ENCODE assay signal across 8 cellular contexts in genomic region chr19:55385236-55385748, GRCh38. TPM values are rescaled to one million over a fixed set of nuclear protein-coding genes. Genes with fewer than 3 reads are reported as not detected.
A peak's percentile ranks its signal among the peaks of the same experiment; 100 is the strongest.
DNase-seq lines count a peak whose midpoint lies in the region; ATAC-seq lines count a peak whose summit lies in the region.

No MANE protein-coding gene starts in this region.

- H3K27ac Mint-ChIP-seq in CD4-positive, alpha-beta memory T cell, result peak overlapping the region; percentile 98 to 100 (median 99)
- peak overlapping the region; percentile 96 for H3K27ac Mint-ChIP-seq in activated CD8-positive, alpha-beta memory T cell treated with anti-CD3 and anti-CD28 coated beads, Interleukin-2, amount 10 ng/mL, durations not matched to agents 7 days and 5 days

- peak overlapping the region; percentile 49 to 88 for H3K4me3 ChIP-seq in CD4-positive, alpha-beta memory T cell (ENCODE audit: low read length in 2 of 2)
- H3K4me3 ChIP-seq in endocrine pancreas (ENCODE audit: control insufficient read depth, insufficient read depth, low read length) (no peak overlapping the region), mesendoderm (ENCODE audit: low read length) (peak overlapping the region; percentile 73)

- peaks cover 62% of the 10 kb centered on the region for H3K4me1 ChIP-seq in CD4-positive, alpha-beta memory T cell (ENCODE audit: insufficient read depth, low read length)
- no peaks in the 10 kb centered on the region for H3K4me1 ChIP-seq in endocrine pancreas (ENCODE audit: control insufficient read depth, insufficient read depth, low read length)
- peaks cover 13% of the 10 kb centered on the region for H3K4me1 ChIP-seq in mesendoderm (ENCODE audit: control insufficient read depth, low read depth, low read length)

- no peak overlapping the region for H3K4ac ChIP-seq in mesendoderm (ENCODE audit: low read depth, low read length)

- H3K4me1 Mint-ChIP-seq in CD4-positive, alpha-beta memory T cell, result peaks cover 36 to 83% (median 60%) of the 10 kb centered on the region in 4 donors
- peaks cover 59% of the 10 kb centered on the region for H3K4me1 Mint-ChIP-seq in activated CD8-positive, alpha-beta memory T cell treated with anti-CD3 and anti-CD28 coated beads, Interleukin-2, amount 10 ng/mL, durations not matched to agents 7 days and 5 days

- H2BK120ac ChIP-seq in mesendoderm (ENCODE audit: low read depth, low read length), result no peak overlapping the region

- peaks cover 0 to 9% (median 0%) of the 10 kb centered on the region in 8 donors for H3K9me3 Mint-ChIP-seq in CD4-positive, alpha-beta memory T cell
- no peaks in the 10 kb centered on the region for H3K9me3 Mint-ChIP-seq in activated CD8-positive, alpha-beta memory T cell treated with anti-CD3 and anti-CD28 coated beads, Interleukin-2, amount 10 ng/mL, durations not matched to agents 7 days and 5 days (ENCODE audit: low read depth)

- peak overlapping the region; percentile 98 for H4K5ac ChIP-seq in mesendoderm (ENCODE audit: low read length)

- peak overlapping the region; percentile 46 for H3K18ac ChIP-seq in mesendoderm (ENCODE audit: low read length)

- H3K4me3 Mint-ChIP-seq in CD4-positive, alpha-beta memory T cell, result peak overlapping the region; percentile 99 to 100 (median 100)
- peak overlapping the region; percentile 96 for H3K4me3 Mint-ChIP-seq in activated CD8-positive, alpha-beta memory T cell treated with anti-CD3 and anti-CD28 coated beads, Interleukin-2, amount 10 ng/mL, durations not matched to agents 7 days and 5 days

- H3K79me2 ChIP-seq in mesendoderm (ENCODE audit: control insufficient read depth, insufficient read depth, low read length), result peaks cover 29% of the 10 kb centered on the region

- no peak overlapping the region for H2AK5ac ChIP-seq in mesendoderm (ENCODE audit: low read length)

- no peak overlapping the region for H4K8ac ChIP-seq in mesendoderm (ENCODE audit: low read depth, low read length)

- H3K27me3 Mint-ChIP-seq in CD4-positive, alpha-beta memory T cell, result no peaks in the 10 kb centered on the region
- H3K27me3 Mint-ChIP-seq in activated CD8-positive, alpha-beta memory T cell treated with anti-CD3 and anti-CD28 coated beads, Interleukin-2, amount 10 ng/mL, durations not matched to agents 7 days and 5 days, result no peaks in the 10 kb centered on the region

- H3K36me3 Mint-ChIP-seq in CD4-positive, alpha-beta memory T cell, result peaks cover 21 to 48% of the 10 kb centered on the region in 2 donors
- H3K36me3 Mint-ChIP-seq in activated CD8-positive, alpha-beta memory T cell treated with anti-CD3 and anti-CD28 coated beads, Interleukin-2, amount 10 ng/mL, durations not matched to agents 7 days and 5 days, result peaks cover 53% of the 10 kb centered on the region

- H3K4me2 ChIP-seq in mesendoderm (ENCODE audit: low read length), result peak overlapping the region; percentile 98

- no peaks in the 10 kb centered on the region for H3K9me3 ChIP-seq in CD4-positive, alpha-beta memory T cell (ENCODE audit: control insufficient read depth in 1 of 2, low read length in 2 of 2)
- no peaks in the 10 kb centered on the region for H3K9me3 ChIP-seq in endocrine pancreas (ENCODE audit: control insufficient read depth, low read length)

- no peaks in the 10 kb centered on the region for H3K27me3 ChIP-seq in CD4-positive, alpha-beta memory T cell (ENCODE audit: insufficient read depth, low read length)
- no peaks in the 10 kb centered on the region for H3K27me3 ChIP-seq in endocrine pancreas (ENCODE audit: control insufficient read depth, insufficient read depth, low read length)
- no peaks in the 10 kb centered on the region for H3K27me3 ChIP-seq in mesendoderm (ENCODE audit: insufficient read depth, low read length, poor library complexity)

- H3K36me3 ChIP-seq in CD4-positive, alpha-beta memory T cell (ENCODE audit: insufficient read depth, low read length), result peaks cover 30% of the 10 kb centered on the region
- H3K36me3 ChIP-seq in endocrine pancreas (ENCODE audit: control insufficient read depth, insufficient read depth, low read length) (no peaks in the 10 kb centered on the region), mesendoderm (ENCODE audit: control insufficient read depth, insufficient read depth, low read length) (peaks cover 21% of the 10 kb centered on the region)

- peak; percentile 54 for ATAC-seq in GM21381 (IDR thresholded peaks at IDR 0.05; ENCODE audit: unreplicated experiment)
- ATAC-seq in activated CD8-positive, alpha-beta memory T cell treated with anti-CD3 and anti-CD28 coated beads, Interleukin-2, amount 10 ng/mL, durations not matched to agents 7 days and 5 days, result peak; percentile 80

- H3K9ac ChIP-seq in endocrine pancreas (ENCODE audit: control insufficient read depth, insufficient read depth, low read length) (peak overlapping the region; percentile 55), mesendoderm (ENCODE audit: low read length) (peak overlapping the region; percentile 99)

- H2BK15ac ChIP-seq in mesendoderm (replicated peaks; ENCODE audit: low read depth), result no peak overlapping the region

- peak overlapping the region; percentile 94 for H3K27ac ChIP-seq in CD4-positive, alpha-beta memory T cell (ENCODE audit: low read depth, low read length)
- H3K27ac ChIP-seq in mesendoderm (ENCODE audit: low read depth, low read length), result peak overlapping the region; percentile 85

- peak overlapping the region; percentile 97 for H2BK5ac ChIP-seq in mesendoderm (ENCODE audit: low read length)

- intact Hi-C loops in CD4-positive, alpha-beta memory T cell (cut with micrococcal nuclease), result loop anchor here (1.0 to 10.0 kb wide), 8 partner anchors 23 to 240 kb away; partner anchors contain the start of genes HSPBP1, KMT5C, PPP6R1 and ZNF784

- CTCF ChIA-PET in CD4-positive, alpha-beta memory T cell (lab: Charles Lee; ENCODE audit: partially characterized antibody), result interaction anchor here (1.0 to 3.0 kb wide), 5 partner anchors 24 to 247 kb away, joined by 3 to 23 read pairs (median 5); partner anchors contain the start of gene KMT5C
- CTCF ChIA-PET in activated CD8-positive, alpha-beta memory T cell treated with anti-CD3 and anti-CD28 coated beads, Interleukin-2, amount 10 ng/mL, durations not matched to agents 7 days and 5 days (lab: Charles Lee), result interaction anchor here (1.1 to 3.4 kb wide), 6 partner anchors 33 to 130 kb away, joined by 3 to 58 read pairs (median 21); no protein-coding TSS in a partner anchor

- peak; percentile 96 to 98 (median 96) for DNase-seq in CD4-positive, alpha-beta memory T cell
- peak; percentile 93 for DNase-seq in HT1080 (ENCODE audit: low read depth)
- peak; percentile 92 to 97 for DNase-seq in NOMO-1 (lab: John Stamatoyannopoulos, UW; ENCODE audit: unreplicated experiment in 2 of 2)
- peak; percentile 99 for DNase-seq in activated CD8-positive, alpha-beta memory T cell treated with anti-CD3 and anti-CD28 coated beads, Interleukin-2, amount 10 ng/mL, durations not matched to agents 7 days and 5 days
- DNase-seq in mesendoderm, result peak; percentile 98
- DNase-seq in stimulated activated CD8-positive, alpha-beta memory T cell treated with anti-CD3 and anti-CD28 coated beads, Interleukin-12 subunit alpha, Interleukin-12 subunit beta, amount 100 ng/mL, for 24 hours (ENCODE audit: extremely low read depth), result peak; percentile 80

- POLR2A ChIA-PET in CD4-positive, alpha-beta memory T cell (lab: Charles Lee; ENCODE audit: partially characterized antibody), result interaction anchor here (1.0 to 12.9 kb wide), 15 partner anchors 8 to 269 kb away, joined by 3 to 247 read pairs (median 8); partner anchors contain the start of genes KMT5C, PPP1R12C, PPP6R1 and U2AF2

- H3K79me1 ChIP-seq in mesendoderm (ENCODE audit: low read length), result peaks cover 23% of the 10 kb centered on the region

- no CpG with 5 or more reads among the region's 32 CpGs for WGBS in mesendoderm (ENCODE audit: extremely low coverage, insufficient coverage, low lambda C conversion rate)

- H3K23ac ChIP-seq in mesendoderm (ENCODE audit: low read length), result peak overlapping the region; percentile 95

- peak overlapping the region; percentile 100 for H3K56ac ChIP-seq in mesendoderm (ENCODE audit: low read length)

RNA-seq across cellular contexts. Expression of gene RPL28, which starts 0.4 kb away (rescaled TPM):
- 1,000 to 10,000 TPM; 3,136 to 3,159 TPM for total RNA-seq in CD4-positive, alpha-beta memory T cell
- polyA plus RNA-seq in CD4-positive, alpha-beta memory T cell, result 100 to 1,000 TPM; 257 to 784 TPM
- 733 and 1,703 TPM in 2 replicates for total RNA-seq in HT1080 (2014; rRNA removed; shearing (Covaris generic))
- polyA plus RNA-seq in HT1080 (2015; cell fraction: cytosol; rRNA removed), result 1,672 and 3,217 TPM in 2 replicates
- 715 and 767 TPM in 2 replicates for polyA plus RNA-seq in HT1080 (2015; cell fraction: nucleus; rRNA removed)
- total RNA-seq in activated CD8-positive, alpha-beta memory T cell treated with anti-CD3 and anti-CD28 coated beads, Interleukin-2, amount 10 ng/mL, durations not matched to agents 7 days and 5 days, result 1,000 to 10,000 TPM; 2,244 to 2,759 TPM
- 2,426 TPM for polyA plus RNA-seq in mesendoderm (2013, experiment 1 of 2)
- polyA plus RNA-seq in mesendoderm (2013, experiment 2 of 2), result 2,495 TPM

RNA-seq across cellular contexts. Expression of gene TMEM238, which starts 1.2 kb away (rescaled TPM):
- 1 to 10 TPM; 9.6 to 9.9 TPM for total RNA-seq in CD4-positive, alpha-beta memory T cell
- polyA plus RNA-seq in CD4-positive, alpha-beta memory T cell, result 1 to 10 TPM in 1 of 2 donors, not detected in 1; 2.4 TPM
- 1.1 and 1.3 TPM in 2 replicates for total RNA-seq in HT1080 (2014; rRNA removed; shearing (Covaris generic))
- not detected in 2 replicates for polyA plus RNA-seq in HT1080 (2015; cell fraction: cytosol; rRNA removed)
- not detected in 2 replicates for polyA plus RNA-seq in HT1080 (2015; cell fraction: nucleus; rRNA removed)
- 10 to 100 TPM; 14.1 to 23.0 TPM for total RNA-seq in activated CD8-positive, alpha-beta memory T cell treated with anti-CD3 and anti-CD28 coated beads, Interleukin-2, amount 10 ng/mL, durations not matched to agents 7 days and 5 days
- polyA plus RNA-seq in mesendoderm (2013, experiment 1 of 2), result 0.66 TPM
- 0.53 TPM for polyA plus RNA-seq in mesendoderm (2013, experiment 2 of 2)

RNA-seq across cellular contexts. Expression of gene TMEM190, which starts 8.7 kb away (rescaled TPM):
- not detected for total RNA-seq in CD4-positive, alpha-beta memory T cell
- polyA plus RNA-seq in CD4-positive, alpha-beta memory T cell, result not detected
- not detected in 2 replicates for total RNA-seq in HT1080 (2014; rRNA removed; shearing (Covaris generic))
- not detected in 2 replicates for polyA plus RNA-seq in HT1080 (2015; cell fraction: cytosol; rRNA removed)
- 1.5 and 3.4 TPM in 2 replicates for polyA plus RNA-seq in HT1080 (2015; cell fraction: nucleus; rRNA removed)
- not detected for total RNA-seq in activated CD8-positive, alpha-beta memory T cell treated with anti-CD3 and anti-CD28 coated beads, Interleukin-2, amount 10 ng/mL, durations not matched to agents 7 days and 5 days
- polyA plus RNA-seq in mesendoderm (2013, experiment 1 of 2), result not detected
- polyA plus RNA-seq in mesendoderm (2013, experiment 2 of 2), result 0.08 TPM

RNA-seq across cellular contexts. Expression of gene IL11, which starts 15.0 kb away (rescaled TPM):
- total RNA-seq in CD4-positive, alpha-beta memory T cell, result under 1 TPM; 0.32 to 0.47 TPM
- polyA plus RNA-seq in CD4-positive, alpha-beta memory T cell, result not detected
- total RNA-seq in HT1080 (2014; rRNA removed; shearing (Covaris generic)), result 52.7 and 56.0 TPM in 2 replicates
- polyA plus RNA-seq in HT1080 (2015; cell fraction: cytosol; rRNA removed), result 34.5 and 41.4 TPM in 2 replicates
- polyA plus RNA-seq in HT1080 (2015; cell fraction: nucleus; rRNA removed), result 28.4 and 32.7 TPM in 2 replicates
- under 1 TPM; 0.50 to 0.68 TPM for total RNA-seq in activated CD8-positive, alpha-beta memory T cell treated with anti-CD3 and anti-CD28 coated beads, Interleukin-2, amount 10 ng/mL, durations not matched to agents 7 days and 5 days
- 0.84 TPM for polyA plus RNA-seq in mesendoderm (2013, experiment 1 of 2)
- polyA plus RNA-seq in mesendoderm (2013, experiment 2 of 2), result 0.41 TPM

RNA-seq across cellular contexts. Expression of gene GARIN5B, which starts 22.2 kb away (rescaled TPM):
- not detected for total RNA-seq in CD4-positive, alpha-beta memory T cell
- not detected for polyA plus RNA-seq in CD4-positive, alpha-beta memory T cell
- not detected in 2 replicates for total RNA-seq in HT1080 (2014; rRNA removed; shearing (Covaris generic))
- not detected in 2 replicates for polyA plus RNA-seq in HT1080 (2015; cell fraction: cytosol; rRNA removed)
- not detected in 2 replicates for polyA plus RNA-seq in HT1080 (2015; cell fraction: nucleus; rRNA removed)
- total RNA-seq in activated CD8-positive, alpha-beta memory T cell treated with anti-CD3 and anti-CD28 coated beads, Interleukin-2, amount 10 ng/mL, durations not matched to agents 7 days and 5 days, result not detected
- not detected for polyA plus RNA-seq in mesendoderm (2013, experiment 1 of 2)
- 0.01 TPM for polyA plus RNA-seq in mesendoderm (2013, experiment 2 of 2)
